Comparison of ENCODE assay signal across 1 cellular context in genomic region chr6:33324139-33324538, GRCh38.
TF ChIP-seq lines count a peak whose summit lies in the region.

No MANE protein-coding gene starts in this region.

TF ChIP-seq in K562, 482 proteins besides CTCF, POLR2A, EP300 and RAD21:
- TF ChIP-seq ZNF239 (CRISPR knock-in tag; IDR thresholded peaks at IDR 0.05) (no peak), ZNF589 (CRISPR knock-in tag; IDR thresholded peaks at IDR 0.05; ENCODE audit: low read depth) (0 out of 2 replicates have a peak, but pooled peaks have one; percentile 2)
